1 cellular context compared by ENCODE assay signal in the genomic region with DNA sequence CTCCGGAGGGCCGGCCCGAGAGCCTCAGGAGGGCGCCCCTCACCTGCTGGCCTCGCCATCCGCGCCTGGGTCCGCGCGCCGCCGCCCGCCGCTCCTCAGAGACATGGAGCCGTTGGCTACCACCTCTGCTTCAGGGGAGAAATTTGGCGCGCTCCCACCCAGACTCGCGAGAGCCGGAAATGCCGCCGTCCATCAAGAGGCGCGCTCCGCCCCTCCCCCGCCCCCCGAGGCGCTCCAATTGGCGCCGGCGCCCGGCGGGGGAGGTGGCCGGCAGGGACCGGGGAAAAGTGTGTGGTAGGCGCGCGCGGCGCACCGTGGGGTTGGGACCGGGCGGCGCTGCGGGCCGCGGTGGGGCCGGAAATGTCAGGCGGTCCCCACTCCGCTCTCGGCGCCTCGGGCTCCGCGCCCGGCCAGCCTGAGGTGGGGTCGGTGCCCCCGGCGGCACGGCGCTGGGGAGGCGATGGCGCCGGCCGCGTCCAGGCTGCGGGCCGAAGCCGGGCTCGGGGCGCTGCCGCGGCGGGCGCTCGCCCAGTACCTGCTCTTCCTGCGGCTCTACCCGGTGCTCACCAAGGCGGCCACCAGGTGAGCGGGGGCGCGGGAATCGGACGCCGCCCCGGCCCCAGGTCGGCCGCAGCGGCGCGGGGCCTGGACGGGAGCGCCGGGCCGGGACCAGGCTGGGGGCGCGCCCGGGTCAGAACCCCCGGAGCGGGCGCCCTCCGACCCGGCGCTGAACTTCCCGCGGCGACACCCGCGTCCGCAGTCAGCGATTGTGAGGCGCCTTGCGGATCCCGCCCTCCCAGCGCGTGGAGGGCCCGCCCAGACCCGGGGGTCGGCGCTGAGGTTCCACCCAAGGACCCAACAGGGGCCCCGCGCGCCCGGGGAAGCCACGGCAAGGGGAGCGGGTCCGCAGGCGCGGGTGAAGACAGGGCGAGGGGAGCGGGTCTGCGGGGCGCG.
TF ChIP-seq lines count a peak whose summit lies in the region.

A gene with protein sequence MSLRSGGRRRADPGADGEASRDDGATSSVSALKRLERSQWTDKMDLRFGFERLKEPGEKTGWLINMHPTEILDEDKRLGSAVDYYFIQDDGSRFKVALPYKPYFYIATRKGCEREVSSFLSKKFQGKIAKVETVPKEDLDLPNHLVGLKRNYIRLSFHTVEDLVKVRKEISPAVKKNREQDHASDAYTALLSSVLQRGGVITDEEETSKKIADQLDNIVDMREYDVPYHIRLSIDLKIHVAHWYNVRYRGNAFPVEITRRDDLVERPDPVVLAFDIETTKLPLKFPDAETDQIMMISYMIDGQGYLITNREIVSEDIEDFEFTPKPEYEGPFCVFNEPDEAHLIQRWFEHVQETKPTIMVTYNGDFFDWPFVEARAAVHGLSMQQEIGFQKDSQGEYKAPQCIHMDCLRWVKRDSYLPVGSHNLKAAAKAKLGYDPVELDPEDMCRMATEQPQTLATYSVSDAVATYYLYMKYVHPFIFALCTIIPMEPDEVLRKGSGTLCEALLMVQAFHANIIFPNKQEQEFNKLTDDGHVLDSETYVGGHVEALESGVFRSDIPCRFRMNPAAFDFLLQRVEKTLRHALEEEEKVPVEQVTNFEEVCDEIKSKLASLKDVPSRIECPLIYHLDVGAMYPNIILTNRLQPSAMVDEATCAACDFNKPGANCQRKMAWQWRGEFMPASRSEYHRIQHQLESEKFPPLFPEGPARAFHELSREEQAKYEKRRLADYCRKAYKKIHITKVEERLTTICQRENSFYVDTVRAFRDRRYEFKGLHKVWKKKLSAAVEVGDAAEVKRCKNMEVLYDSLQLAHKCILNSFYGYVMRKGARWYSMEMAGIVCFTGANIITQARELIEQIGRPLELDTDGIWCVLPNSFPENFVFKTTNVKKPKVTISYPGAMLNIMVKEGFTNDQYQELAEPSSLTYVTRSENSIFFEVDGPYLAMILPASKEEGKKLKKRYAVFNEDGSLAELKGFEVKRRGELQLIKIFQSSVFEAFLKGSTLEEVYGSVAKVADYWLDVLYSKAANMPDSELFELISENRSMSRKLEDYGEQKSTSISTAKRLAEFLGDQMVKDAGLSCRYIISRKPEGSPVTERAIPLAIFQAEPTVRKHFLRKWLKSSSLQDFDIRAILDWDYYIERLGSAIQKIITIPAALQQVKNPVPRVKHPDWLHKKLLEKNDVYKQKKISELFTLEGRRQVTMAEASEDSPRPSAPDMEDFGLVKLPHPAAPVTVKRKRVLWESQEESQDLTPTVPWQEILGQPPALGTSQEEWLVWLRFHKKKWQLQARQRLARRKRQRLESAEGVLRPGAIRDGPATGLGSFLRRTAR (N-terminal part only) (minus strand): TSS at position 132 of the 954 bp plus-strand sequence. CDS start 27 bp downstream, at position 105.
A gene (plus strand): TSS at position 377 of the 954 bp plus-strand sequence. CDS start 84 bp downstream, at position 461.

TF ChIP-seq in liver, 16 proteins besides CTCF, POLR2A, EP300 and RAD21 (continued from another document):
- TF ChIP-seq, protein P1, sequence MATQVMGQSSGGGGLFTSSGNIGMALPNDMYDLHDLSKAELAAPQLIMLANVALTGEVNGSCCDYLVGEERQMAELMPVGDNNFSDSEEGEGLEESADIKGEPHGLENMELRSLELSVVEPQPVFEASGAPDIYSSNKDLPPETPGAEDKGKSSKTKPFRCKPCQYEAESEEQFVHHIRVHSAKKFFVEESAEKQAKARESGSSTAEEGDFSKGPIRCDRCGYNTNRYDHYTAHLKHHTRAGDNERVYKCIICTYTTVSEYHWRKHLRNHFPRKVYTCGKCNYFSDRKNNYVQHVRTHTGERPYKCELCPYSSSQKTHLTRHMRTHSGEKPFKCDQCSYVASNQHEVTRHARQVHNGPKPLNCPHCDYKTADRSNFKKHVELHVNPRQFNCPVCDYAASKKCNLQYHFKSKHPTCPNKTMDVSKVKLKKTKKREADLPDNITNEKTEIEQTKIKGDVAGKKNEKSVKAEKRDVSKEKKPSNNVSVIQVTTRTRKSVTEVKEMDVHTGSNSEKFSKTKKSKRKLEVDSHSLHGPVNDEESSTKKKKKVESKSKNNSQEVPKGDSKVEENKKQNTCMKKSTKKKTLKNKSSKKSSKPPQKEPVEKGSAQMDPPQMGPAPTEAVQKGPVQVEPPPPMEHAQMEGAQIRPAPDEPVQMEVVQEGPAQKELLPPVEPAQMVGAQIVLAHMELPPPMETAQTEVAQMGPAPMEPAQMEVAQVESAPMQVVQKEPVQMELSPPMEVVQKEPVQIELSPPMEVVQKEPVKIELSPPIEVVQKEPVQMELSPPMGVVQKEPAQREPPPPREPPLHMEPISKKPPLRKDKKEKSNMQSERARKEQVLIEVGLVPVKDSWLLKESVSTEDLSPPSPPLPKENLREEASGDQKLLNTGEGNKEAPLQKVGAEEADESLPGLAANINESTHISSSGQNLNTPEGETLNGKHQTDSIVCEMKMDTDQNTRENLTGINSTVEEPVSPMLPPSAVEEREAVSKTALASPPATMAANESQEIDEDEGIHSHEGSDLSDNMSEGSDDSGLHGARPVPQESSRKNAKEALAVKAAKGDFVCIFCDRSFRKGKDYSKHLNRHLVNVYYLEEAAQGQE (IDR thresholded peaks at IDR 0.05) = no peak
- TF ChIP-seq, protein P2, sequence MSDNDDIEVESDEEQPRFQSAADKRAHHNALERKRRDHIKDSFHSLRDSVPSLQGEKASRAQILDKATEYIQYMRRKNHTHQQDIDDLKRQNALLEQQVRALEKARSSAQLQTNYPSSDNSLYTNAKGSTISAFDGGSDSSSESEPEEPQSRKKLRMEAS (IDR thresholded peaks at IDR 0.05) = no peak
- TF ChIP-seq TAF1 (conservative IDR thresholded peaks at IDR 0.05) = no peak
- TF ChIP-seq HNF4A (conservative IDR thresholded peaks at IDR 0.05) = no peak
- TF ChIP-seq JUND (IDR thresholded peaks at IDR 0.05) = no peak
- TF ChIP-seq, protein P3, sequence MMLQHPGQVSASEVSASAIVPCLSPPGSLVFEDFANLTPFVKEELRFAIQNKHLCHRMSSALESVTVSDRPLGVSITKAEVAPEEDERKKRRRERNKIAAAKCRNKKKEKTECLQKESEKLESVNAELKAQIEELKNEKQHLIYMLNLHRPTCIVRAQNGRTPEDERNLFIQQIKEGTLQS (IDR thresholded peaks at IDR 0.05) = no peak
